ENCODE assay signal across 10 cellular contexts in genomic region chr14:21225164-21225563, GRCh38. TPM values are rescaled to one million over a fixed set of nuclear protein-coding genes. Genes with fewer than 3 reads are reported as not detected.
"Had no signal": no experiment of that assay in that cellular context is flagged by ENCODE, and none has a peak within 500 bp of the region (broad histone marks: within the 10 kb centered on the region; RNA-seq: fewer than 3 reads in every experiment).

No MANE protein-coding gene starts in this region.

RNA-seq across cellular contexts. Expression of gene RPGRIP1, which starts 54.7 kb away (rescaled TPM):
- total RNA-seq: endothelial cell of umbilical vein, epithelial cell of proximal tubule, esophagus muscularis mucosa, foreskin keratinocyte, kidney epithelial cell, psoas muscle, skeletal muscle tissue, thoracic aorta had no signal
- polyA plus RNA-seq: endothelial cell of umbilical vein, foreskin keratinocyte, hepatocyte, neural cell had no signal
